In the genomic region with DNA sequence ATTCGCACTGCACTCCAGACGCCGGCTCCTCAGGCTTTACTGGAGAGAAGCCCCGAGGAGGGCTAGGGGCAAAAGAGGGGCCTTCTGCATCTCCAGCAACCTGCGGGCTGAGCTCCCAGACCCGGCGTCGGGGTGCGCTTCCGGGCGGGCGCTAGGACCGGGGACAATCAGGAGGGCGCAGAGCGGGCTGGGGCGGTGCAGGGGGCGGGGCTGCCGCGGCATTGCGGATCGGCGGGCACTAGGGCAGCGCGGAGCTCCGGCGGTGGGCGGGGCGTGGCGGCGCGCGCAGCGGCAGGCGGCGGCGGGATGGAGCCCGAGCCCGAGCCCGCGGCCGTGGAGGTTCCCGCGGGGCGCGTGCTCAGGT, we compare ENCODE assay signal across 8 cellular contexts.
DNase-seq lines count a peak whose midpoint lies in the region; ATAC-seq and TF ChIP-seq lines count a peak whose summit lies in the region.

A gene (plus strand): TSS at position 274 of the 364 bp plus-strand sequence. CDS start 33 bp downstream, at position 307.

- ATAC-seq in GM19043 (IDR thresholded peaks at IDR 0.05; ENCODE audit: low read depth, unreplicated experiment) (peak; percentile 71), HG03432 (IDR thresholded peaks at IDR 0.05; ENCODE audit: unreplicated experiment) (peak; percentile 77)

- H3K4me3 ChIP-seq in AG09309 (ENCODE audit: control insufficient read depth, low read depth, low read length): peak within 1 kb of the TSS; percentile 83
- peak within 1 kb of the TSS; percentile 81 for H3K4me3 ChIP-seq in choroid plexus epithelial cell (ENCODE audit: low read depth, low read length)

- TF ChIP-seq CTCF in AG09309 (IDR thresholded peaks at IDR 0.05; ENCODE audit: control insufficient read depth, insufficient read depth, low read depth, low read length, missing control alignments): no peak
- no peak for TF ChIP-seq CTCF in choroid plexus epithelial cell (conservative IDR thresholded peaks at IDR 0.05; ENCODE audit: low read depth, low read length)

- peak; percentile 29 for DNase-seq in AG09309 (ENCODE audit: low read depth)
- peak; percentile 65 for DNase-seq in NCI-H524 treated with DMSO at 0.1 percent for 48 hours (lab: John Stamatoyannopoulos, UW)
- peak; percentile 93 for DNase-seq in activated CD4-positive, alpha-beta T cell treated with anti-CD3 and anti-CD28 coated beads for 4 hours
- peak; percentile 90 for DNase-seq in choroid plexus epithelial cell (ENCODE audit: low read depth)
- peak; percentile 90 for DNase-seq in kidney tubule cell (ENCODE audit: low spot score)
- peak; percentile 83 to 96 (median 90) for DNase-seq in stimulated activated CD4-positive, alpha-beta T cell treated with anti-CD3 and anti-CD28 coated beads, Interleukin-1b, Interleukin-23, amount 100 ng/mL, for 24 hours (ENCODE audit: low read depth in 4 of 4, low spot score in 1 of 4)

Comparison
In these comparisons a context has a peak if more than half of its experiments do, and no peak if none do; other contexts are left out.
1. Peak in every context shown above with its lines: DNase-seq, ATAC-seq and H3K4me3 ChIP-seq.
2. DNase-seq: peak in every context shown above with its lines; median percentile 93 in activated CD4-positive, alpha-beta T cell treated with anti-CD3 and anti-CD28 coated beads for 4 hours; 90 in stimulated activated CD4-positive, alpha-beta T cell treated with anti-CD3 and anti-CD28 coated beads, Interleukin-1b, Interleukin-23, amount 100 ng/mL, for 24 hours; 90 in choroid plexus epithelial cell; 90 in kidney tubule cell; 65 in NCI-H524 treated with DMSO at 0.1 percent for 48 hours; 29 in AG09309.